In genomic region chr6:118652051-118652699, GRCh38 we compare ENCODE assay signal across 8 cellular contexts. TPM values are rescaled to one million over a fixed set of nuclear protein-coding genes. Genes with fewer than 3 reads are reported as not detected.
DNase-seq lines count a peak whose midpoint lies in the region; ATAC-seq and TF ChIP-seq lines count a peak whose summit lies in the region.

No MANE protein-coding gene starts in this region.

- H3K4me3 Mint-ChIP-seq in mesothelial cell of epicardium: peak overlapping the region; percentile 85

- H3K27me3 ChIP-seq in A673 (replicated peaks; ENCODE audit: insufficient read depth, low read depth, low read length, poor library complexity) (no peaks in the 10 kb centered on the region), brain microvascular endothelial cell (replicated peaks) (no peaks in the 10 kb centered on the region)

- no peaks in the 10 kb centered on the region for H3K36me3 ChIP-seq in A673 (ENCODE audit: insufficient read depth, low read length, poor library complexity, severe bottlenecking)
- no peaks in the 10 kb centered on the region for H3K36me3 ChIP-seq in brain microvascular endothelial cell (replicated peaks)

- no peak for TF ChIP-seq CTCF in A673 (conservative IDR thresholded peaks at IDR 0.05; ENCODE audit: low read depth, low read length)
- TF ChIP-seq CTCF in HFF-Myc (IDR thresholded peaks at IDR 0.05; ENCODE audit: low read depth, low read length, missing control alignments): no peak
- TF ChIP-seq CTCF in brain microvascular endothelial cell (IDR thresholded peaks at IDR 0.05; ENCODE audit: low read depth, low read length, missing control alignments): no peak
- TF ChIP-seq CTCF in mesothelial cell of epicardium (IDR thresholded peaks at IDR 0.05; ENCODE audit: unreplicated experiment): no peak

- no peaks in the 10 kb centered on the region for H3K9me3 ChIP-seq in A673 (ENCODE audit: low read depth, low read length, poor library complexity, severe bottlenecking)

- no peaks in the 10 kb centered on the region for H3K27me3 Mint-ChIP-seq in mesothelial cell of epicardium (ENCODE audit: low read depth)

- POLR2A ChIA-PET in A673 (lab: Charles Lee; ENCODE audit: low non-redundant PET): interaction anchor here (0.6 kb wide), 1 partner anchor 10 kb away, joined by 5 read pairs; no protein-coding TSS in a partner anchor

- H3K4me1 ChIP-seq in A673 (ENCODE audit: insufficient read depth, low read length, poor library complexity, severe bottlenecking): peaks cover 10% of the 10 kb centered on the region

- no peaks in the 10 kb centered on the region for H3K36me3 Mint-ChIP-seq in mesothelial cell of epicardium

- in situ Hi-C loops in brain microvascular endothelial cell (cut with HindIII; ENCODE audit: low pct_ligation_motif_present, low sequenced_read_pairs): no loop called here

- ATAC-seq in GM19463 (IDR thresholded peaks at IDR 0.05; ENCODE audit: unreplicated experiment): no peak
- no peak for ATAC-seq in GM21360 (IDR thresholded peaks at IDR 0.05; ENCODE audit: unreplicated experiment)

- H3K27ac ChIP-seq in A673 (ENCODE audit: low read depth, low read length, poor library complexity, severe bottlenecking) (no peak overlapping the region), brain microvascular endothelial cell (no peak overlapping the region)

- H3K4me3 ChIP-seq in A673 (ENCODE audit: low read depth, low read length, poor library complexity, severe bottlenecking) (peak overlapping the region; percentile 95), HFF-Myc (replicated peaks; ENCODE audit: low read depth, low read length) (peak overlapping the region; percentile 70), brain microvascular endothelial cell (ENCODE audit: low read depth, low read length) (peak overlapping the region; percentile 84)

- CTCF ChIA-PET in A673 (lab: Charles Lee): interaction anchor here (0.6 to 0.9 kb wide), 3 partner anchors 37 to 1048 kb away, joined by 5 read pairs; no protein-coding TSS in a partner anchor

- H3K27ac Mint-ChIP-seq in mesothelial cell of epicardium: peak overlapping the region; percentile 92

- DNase-seq in A673 (ENCODE audit: low spot score): no peak
- no peak for DNase-seq in HFF-Myc (ENCODE audit: extremely low read depth, low read depth)
- DNase-seq in brain microvascular endothelial cell: no peak
- no peak for DNase-seq in mesothelial cell of epicardium (ENCODE audit: low spot score in 2 of 2, unreplicated experiment in 2 of 2)
- no peak for DNase-seq in NCI-H2196 treated with DMSO at 0.1 percent for 48 hours (lab: John Stamatoyannopoulos, UW; ENCODE audit: unreplicated experiment)
- no peak for DNase-seq in UCSD-AML1 (lab: John Stamatoyannopoulos, UW; ENCODE audit: unreplicated experiment)

- H3K4me1 Mint-ChIP-seq in mesothelial cell of epicardium: peaks cover 19% of the 10 kb centered on the region

- no peaks in the 10 kb centered on the region for H3K9me3 Mint-ChIP-seq in mesothelial cell of epicardium

- intact Hi-C loops in A673 (cut with micrococcal nuclease; ENCODE audit: unreplicated experiment): loop anchor here (5.0 kb wide), 1 partner anchor 240 kb away; the partner anchor contains the start of gene ASF1A

- no TSS peak for BruUV-seq in A673 (replicated peaks; lab: Mats Ljungman, UMichigan)

RNA-seq across cellular contexts. Expression of gene CEP85L, which starts 0.8 kb away (rescaled TPM):
- total RNA-seq in A673 (2021) (6.5 and 7.4 TPM in 2 replicates), mesothelial cell of epicardium (20.6 to 23.5 TPM (median 23.1 TPM) in 3 replicates)
